9 cellular contexts compared by ENCODE assay signal in the genomic region with DNA sequence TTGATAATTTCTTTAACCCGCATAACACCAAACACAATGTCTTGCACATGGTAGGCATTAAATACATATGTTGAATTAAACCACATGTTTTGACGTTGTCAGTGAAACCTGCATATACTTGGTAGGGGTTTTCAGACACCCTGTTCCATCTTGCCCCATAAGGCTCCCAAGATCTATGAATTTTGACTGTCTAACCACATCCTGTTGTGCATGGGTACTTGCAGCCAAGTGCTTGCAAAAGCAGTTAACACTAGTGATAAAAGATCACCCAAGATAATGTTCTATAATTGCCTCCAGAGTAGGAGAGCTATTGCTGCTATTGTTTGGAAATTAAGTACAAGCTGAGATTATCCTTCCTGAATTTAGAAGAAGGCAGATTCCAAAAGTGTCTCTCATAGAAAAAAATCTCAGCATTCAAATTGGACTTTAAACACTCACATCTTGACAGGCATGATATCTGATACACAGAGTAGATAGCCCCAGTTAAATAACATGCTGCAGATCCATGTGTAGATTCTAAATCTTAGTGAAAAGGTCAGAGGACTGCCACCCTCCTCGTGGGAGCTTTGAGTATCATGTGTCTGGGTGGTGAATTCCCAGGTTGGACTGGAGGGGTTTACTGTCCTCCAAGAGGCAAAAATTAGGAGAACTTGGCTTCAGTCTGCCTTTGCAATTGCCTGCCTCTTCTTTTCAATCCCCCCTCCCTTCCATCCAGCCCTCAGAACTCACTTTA. TPM values are rescaled to one million over a fixed set of nuclear protein-coding genes. Genes with fewer than 3 reads are reported as not detected.
DNase-seq lines count a peak whose midpoint lies in the region; ATAC-seq and TF ChIP-seq lines count a peak whose summit lies in the region.
"Had no signal": no experiment of that assay in that cellular context is flagged by ENCODE, and none has a peak within 500 bp of the region (broad histone marks: within the 10 kb centered on the region; RNA-seq: fewer than 3 reads in every experiment).

No MANE protein-coding gene starts in this region.

- 71 to 82% (median 76%) methylated on average over 3 of the region's 3 CpGs for WGBS in adrenal gland, 4 donors

- H3K4me3 ChIP-seq in HEK293 (ENCODE audit: low read depth, low read length): no peak overlapping the region
- no peak overlapping the region for H3K4me3 ChIP-seq in lower lobe of right lung
- H3K4me3 ChIP-seq in adrenal gland: no peak overlapping the region

- H3K36me3 ChIP-seq in HEK293 (ENCODE audit: control insufficient read depth in 2 of 2, insufficient read depth in 1 of 2, low read length in 2 of 2) (no peaks in the 10 kb centered on the region), lower lobe of right lung (no peaks in the 10 kb centered on the region), adrenal gland (replicated peaks in 1 of 2) (no peaks in the 10 kb centered on the region)

- H3K27me3 ChIP-seq in lower lobe of right lung (ENCODE audit: low read depth): no peaks in the 10 kb centered on the region
- H3K27me3 ChIP-seq in adrenal gland: no peaks in the 10 kb centered on the region

- DNase-seq in EH (ENCODE audit: low read depth) (peak; percentile 77), lower lobe of right lung (no peak), NCI-H2081 (lab: John Stamatoyannopoulos, UW) (no peak), GM13976 (ENCODE audit: low spot score) (no peak), adrenal gland (no peak)
- peak; percentile 34 to 36 for DNase-seq in activated CD4-positive, alpha-beta T cell treated with anti-CD3 and anti-CD28 coated beads for 4 hours

- H3K27ac ChIP-seq in HEK293 (ENCODE audit: extremely low read depth, low read depth, low read length): no peak overlapping the region
- no peak overlapping the region for H3K27ac ChIP-seq in lower lobe of right lung
- no peak overlapping the region for H3K27ac ChIP-seq in adrenal gland

- H3K4me1 ChIP-seq in HEK293 (ENCODE audit: control insufficient read depth, insufficient read depth, low read length): no peaks in the 10 kb centered on the region
- H3K4me1 ChIP-seq in lower lobe of right lung: peaks cover 21% of the 10 kb centered on the region
- H3K4me1 ChIP-seq in adrenal gland (replicated peaks in 1 of 2): peaks cover 0 to 7% of the 10 kb centered on the region in 2 donors

- in situ Hi-C loops in GM13976 (cut with MboI; ENCODE audit: low sequenced_read_pairs, unreplicated experiment): loop anchor here (25.0 kb wide), 1 partner anchor 766 kb away; a partner anchor contains a TSS

- no peaks in the 10 kb centered on the region for H3K9me3 ChIP-seq in HEK293 (ENCODE audit: control insufficient read depth, insufficient read depth, low read depth, low read length)
- H3K9me3 ChIP-seq in lower lobe of right lung: no peaks in the 10 kb centered on the region
- H3K9me3 ChIP-seq in adrenal gland (replicated peaks in 1 of 3): no peaks in the 10 kb centered on the region

- TF ChIP-seq CTCF in HEK293 (tag by site-specific recombination; IDR thresholded peaks at IDR 0.05) (no peak), lower lobe of right lung (IDR thresholded peaks at IDR 0.05) (no peak), GM13976 (IDR thresholded peaks at IDR 0.05; ENCODE audit: borderline replicate concordance, control extremely low read depth, extremely low read depth, insufficient read depth, missing control alignments) (no peak), adrenal gland (IDR thresholded peaks at IDR 0.05) (no peak)

- intact Hi-C loops in lower lobe of right lung (cut with DNase I): no loop called here
- intact Hi-C loops in adrenal gland (cut with DNase I): no loop called here

- ATAC-seq in lower lobe of right lung: peak; percentile 55 to 59
- ATAC-seq in HG03159 (IDR thresholded peaks at IDR 0.05; ENCODE audit: unreplicated experiment): no peak

- no peak for TF ChIP-seq POLR2A in adrenal gland (IDR thresholded peaks at IDR 0.05)

- CTCF ChIA-PET in HEK293 (lab: Yijun Ruan, JAX): interaction anchor here (0.6 to 5.2 kb wide), 31 partner anchors 8 to 1200 kb away, joined by 3 to 88 read pairs (median 5); no protein-coding TSS in a partner anchor

- POLR2A ChIA-PET in HEK293 (lab: Yijun Ruan, JAX): no interaction called here

TF ChIP-seq in HEK293, 187 proteins besides CTCF, POLR2A, EP300 and RAD21:
- TF ChIP-seq ZNF157 (tag by site-specific recombination; IDR thresholded peaks at IDR 0.05) (peak; percentile 68), ZNF791 (tag by site-specific recombination; IDR thresholded peaks at IDR 0.05) (no peak)

RNA-seq across cellular contexts. Expression of a gene that starts 25.8 kb away (rescaled TPM):
- total RNA-seq in lower lobe of right lung (not detected), adrenal gland (not detected)
- polyA plus RNA-seq in adrenal gland: not detected
- total RNA-seq: T-helper 2 cell treated with Interferon-gamma antibody and Interleukin-4, amounts not matched to agents 100 ng/mL and 5 ng/mL, for 36 hours had no signal

RNA-seq across cellular contexts. Expression of a gene that starts 59.2 kb away (rescaled TPM):
- total RNA-seq in lower lobe of right lung: 22.2 TPM
- 10 to 100 TPM; 11.1 to 31.1 (median 19.6) TPM for total RNA-seq in adrenal gland
- polyA plus RNA-seq in adrenal gland: 10 to 100 TPM; 12.1 to 22.2 (median 13.8) TPM

RNA-seq across cellular contexts. Expression of a gene that starts 59.3 kb away (rescaled TPM):
- total RNA-seq in lower lobe of right lung (13.6 TPM), adrenal gland (10 to 100 TPM in 6 of 8 donors, 1 to 10 TPM in 2; 6.5 to 31.8 (median 21.9) TPM)
- polyA plus RNA-seq in adrenal gland: 10 to 100 TPM; 34.3 to 41.1 (median 39.7) TPM

Comparison
In these comparisons a context has a peak if more than half of its experiments do, and no peak if none do; other contexts are left out.
1. DNase-seq: peak in EH (single experiment) and activated CD4-positive, alpha-beta T cell treated with anti-CD3 and anti-CD28 coated beads for 4 hours (2 of 2); none in lower lobe of right lung (single experiment), NCI-H2081 (0 of 2), GM13976 (single experiment) and adrenal gland (0 of 7).